1 cellular context compared by ENCODE assay signal in the genomic region with DNA sequence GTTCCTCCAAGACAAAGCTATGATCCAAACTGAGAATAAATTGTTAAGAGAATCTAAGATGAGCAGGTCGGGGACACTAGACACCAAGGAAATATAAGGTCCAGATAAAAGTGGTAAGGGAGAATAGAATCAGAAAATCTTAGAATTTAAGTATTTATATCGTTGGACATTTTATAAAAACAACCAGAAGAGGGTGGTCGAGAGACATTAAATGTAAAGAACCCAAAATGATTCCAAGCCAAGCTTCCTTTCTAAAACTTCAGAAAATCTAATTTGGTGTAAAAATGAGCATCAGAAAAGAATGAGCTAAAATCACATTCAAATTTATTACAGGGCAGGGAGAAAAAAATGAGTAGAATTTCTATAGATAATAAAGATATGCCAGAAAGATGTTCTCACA.
TF ChIP-seq lines count a peak whose summit lies in the region.

No MANE protein-coding gene starts in this region.

TF ChIP-seq in GM23338, 12 proteins besides CTCF, POLR2A, EP300 and RAD21 (continued from another document):
- TF ChIP-seq STAT1 (IDR thresholded peaks at IDR 0.05; ENCODE audit: unreplicated experiment) (no peak), POLR2AphosphoS5 (IDR thresholded peaks at IDR 0.05; ENCODE audit: low read depth) (no peak), CREB1 (CRISPR knock-in tag; IDR thresholded peaks at IDR 0.05; ENCODE audit: low read depth) (no peak), JUNB (IDR thresholded peaks at IDR 0.05; ENCODE audit: unreplicated experiment) (no peak), NANOG (IDR thresholded peaks at IDR 0.05; ENCODE audit: borderline replicate concordance) (no peak), ZNF331 (CRISPR knock-in tag; IDR thresholded peaks at IDR 0.05; ENCODE audit: low read depth) (no peak)
- TF ChIP-seq, protein P1, sequence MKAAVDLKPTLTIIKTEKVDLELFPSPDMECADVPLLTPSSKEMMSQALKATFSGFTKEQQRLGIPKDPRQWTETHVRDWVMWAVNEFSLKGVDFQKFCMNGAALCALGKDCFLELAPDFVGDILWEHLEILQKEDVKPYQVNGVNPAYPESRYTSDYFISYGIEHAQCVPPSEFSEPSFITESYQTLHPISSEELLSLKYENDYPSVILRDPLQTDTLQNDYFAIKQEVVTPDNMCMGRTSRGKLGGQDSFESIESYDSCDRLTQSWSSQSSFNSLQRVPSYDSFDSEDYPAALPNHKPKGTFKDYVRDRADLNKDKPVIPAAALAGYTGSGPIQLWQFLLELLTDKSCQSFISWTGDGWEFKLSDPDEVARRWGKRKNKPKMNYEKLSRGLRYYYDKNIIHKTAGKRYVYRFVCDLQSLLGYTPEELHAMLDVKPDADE (IDR thresholded peaks at IDR 0.05): no peak
